ENCODE assay signal across 21 cellular contexts in genomic region chr2:36594849-36595248, GRCh38. TPM values are rescaled to one million over a fixed set of nuclear protein-coding genes. Genes with fewer than 3 reads are reported as not detected.
DNase-seq lines count a peak whose midpoint lies in the region; ATAC-seq, FAIRE-seq and TF ChIP-seq lines count a peak whose summit lies in the region.
"Had no signal": no experiment of that assay in that cellular context is flagged by ENCODE, and none has a peak within 500 bp of the region (broad histone marks: within the 10 kb centered on the region; RNA-seq: fewer than 3 reads in every experiment).

No MANE protein-coding gene starts in this region.

- ATAC-seq in HepG2 (no peak), right lobe of liver (no peak), gastrocnemius medialis (no peak), HG02885 (IDR thresholded peaks at IDR 0.05; ENCODE audit: poor library complexity, unreplicated experiment) (no peak), HG03095 (IDR thresholded peaks at IDR 0.05; ENCODE audit: unreplicated experiment) (no peak)

- peaks cover 43% of the 10 kb centered on the region for H3K4me1 ChIP-seq in HepG2 (ENCODE audit: insufficient read depth, low read length)
- peaks cover 0 to 18% (median 2%) of the 10 kb centered on the region in 4 donors for H3K4me1 ChIP-seq in right lobe of liver
- peaks cover 14% of the 10 kb centered on the region for H3K4me1 ChIP-seq in hepatocyte (ENCODE audit: insufficient read depth)
- H3K4me1 ChIP-seq in gastrocnemius medialis: peaks cover 49 to 55% of the 10 kb centered on the region in 2 donors
- H3K4me1 ChIP-seq in breast epithelium: peaks cover 0 to 6% of the 10 kb centered on the region in 2 donors

- TF ChIP-seq RAD21 in HepG2 (CRISPR knock-in tag; IDR thresholded peaks at IDR 0.05): no peak

- no peak overlapping the region for H3K27ac ChIP-seq in HepG2 (ENCODE audit: extremely low read length, insufficient read depth, low read length)
- no peak overlapping the region for H3K27ac ChIP-seq in right lobe of liver
- H3K27ac ChIP-seq in hepatocyte: peak overlapping the region; percentile 14
- H3K27ac ChIP-seq in gastrocnemius medialis: peak overlapping the region; percentile 55 to 97 (median 94)
- no peak overlapping the region for H3K27ac ChIP-seq in breast epithelium
- H3K27ac ChIP-seq: BLaER1, RWPE1 had no signal

- H3K79me2 ChIP-seq in HepG2 (ENCODE audit: insufficient read depth, low read length) (peaks cover 38% of the 10 kb centered on the region), hepatocyte (peaks cover 70% of the 10 kb centered on the region)

- peaks cover 0 to 9% of the 10 kb centered on the region in 2 experiments; a peak in 2 of 5 replicates for H3K36me3 ChIP-seq in HepG2 (replicated peaks in 1 of 2; ENCODE audit: control insufficient read depth in 1 of 2, insufficient read depth in 2 of 2, low read length in 2 of 2)
- H3K36me3 ChIP-seq in right lobe of liver: peaks cover 0 to 3% (median 0%) of the 10 kb centered on the region in 4 donors
- H3K36me3 ChIP-seq in hepatocyte (replicated peaks; ENCODE audit: insufficient read depth, low read depth): no peaks in the 10 kb centered on the region
- peaks cover 0 to 7% of the 10 kb centered on the region in 2 donors for H3K36me3 ChIP-seq in gastrocnemius medialis
- H3K36me3 ChIP-seq in breast epithelium: no peaks in the 10 kb centered on the region

- TF ChIP-seq POLR2A in HepG2 (IDR thresholded peaks at IDR 0.05; ENCODE audit: insufficient read depth in 1 of 2, low read depth in 2 of 2, low read length in 2 of 2) (no peak), right lobe of liver (IDR thresholded peaks at IDR 0.05) (no peak), gastrocnemius medialis (IDR thresholded peaks at IDR 0.05) (no peak), breast epithelium (IDR thresholded peaks at IDR 0.05) (no peak)

- H3K27me3 ChIP-seq in HepG2 (ENCODE audit: control insufficient read depth in 1 of 2, insufficient read depth in 2 of 2, low read length in 2 of 2): no peaks in the 10 kb centered on the region
- no peaks in the 10 kb centered on the region for H3K27me3 ChIP-seq in right lobe of liver
- no peaks in the 10 kb centered on the region for H3K27me3 ChIP-seq in hepatocyte
- no peaks in the 10 kb centered on the region for H3K27me3 ChIP-seq in gastrocnemius medialis
- H3K27me3 ChIP-seq in breast epithelium: no peaks in the 10 kb centered on the region
- H3K27me3 ChIP-seq: BLaER1 had no signal

- 93% methylated on average over 6 of the region's 6 CpGs for WGBS in HepG2 (ENCODE audit: low lambda C conversion rate)
- 60% methylated on average over 6 of the region's 6 CpGs for WGBS in right lobe of liver (ENCODE audit: insufficient coverage, low coverage, low lambda C conversion rate, missing lambda C conversion rate)
- 58% methylated on average over 6 of the region's 6 CpGs for WGBS in hepatocyte (ENCODE audit: low lambda C conversion rate, missing lambda C conversion rate)

- no peaks in the 10 kb centered on the region for H3K9me2 ChIP-seq in hepatocyte (replicated peaks; ENCODE audit: insufficient read depth)

- H2AFZ ChIP-seq in HepG2 (ENCODE audit: low read length) (no peak overlapping the region), hepatocyte (no peak overlapping the region)

- TF ChIP-seq CTCF in HepG2 (CRISPR knock-in tag; IDR thresholded peaks at IDR 0.05) (no peak), right lobe of liver (IDR thresholded peaks at IDR 0.05) (no peak), hepatocyte (IDR thresholded peaks at IDR 0.05; ENCODE audit: poor library complexity) (no peak), gastrocnemius medialis (IDR thresholded peaks at IDR 0.05 in 4 of 5, conservative IDR thresholded peaks at IDR 0.05 in 1 of 5) (no peak), breast epithelium (IDR thresholded peaks at IDR 0.05) (no peak)

- H3K4me3 ChIP-seq in HepG2 (replicated peaks in 1 of 3; ENCODE audit: insufficient read depth in 1 of 3, low read depth in 2 of 3, low read length in 3 of 3) (no peak overlapping the region), right lobe of liver (no peak overlapping the region), hepatocyte (no peak overlapping the region), gastrocnemius medialis (peak overlapping the region in 2 of 4 donors; percentile 35 to 89), breast epithelium (no peak overlapping the region)
- H3K4me3 ChIP-seq: BLaER1 had no signal

- no peak overlapping the region for H3K9ac ChIP-seq in HepG2 (ENCODE audit: insufficient read depth, low read depth, low read length)
- H3K9ac ChIP-seq: BLaER1 had no signal

- no peak overlapping the region for H3K4me2 ChIP-seq in HepG2 (ENCODE audit: low read depth, low read length)
- peak overlapping the region; percentile 94 for H3K4me2 ChIP-seq in hepatocyte
- H3K4me2 ChIP-seq: BLaER1 had no signal

- CTCF ChIA-PET in HepG2 (lab: Yijun Ruan, JAX; ENCODE audit: low intra/inter-chr PET ratio, low total read pairs): no interaction called here

- TF ChIP-seq EP300 in HepG2 (IDR thresholded peaks at IDR 0.05; ENCODE audit: low read depth in 2 of 2, low read length in 2 of 2): no peak
- TF ChIP-seq EP300 in HepG2 (CRISPR knock-in tag; IDR thresholded peaks at IDR 0.05; ENCODE audit: borderline replicate concordance): no peak

- FAIRE-seq in HepG2 (lab: Jason Lieb, UNC) (no peak), HTR-8/SVneo (lab: Jason Lieb, UNC) (no peak)
- FAIRE-seq: GM12892, H1 had no signal

- DNase-seq in HepG2 (ENCODE audit: low spot score) (no peak), right lobe of liver (no peak), hepatocyte (ENCODE audit: low spot score) (peak; percentile 45), gastrocnemius medialis (no peak), HTR-8/SVneo (ENCODE audit: insufficient read length, low spot score) (no peak), breast epithelium (ENCODE audit: low spot score in 2 of 2) (no peak)
- DNase-seq: 8988T; DMS 273 treated with DMSO at 0.1 percent for 48 hours; GF-D8; NCI-H1417 treated with DMSO at 0.1 percent for 48 hours; NCI-H1930; NCI-H2171; NCI-H446; NK-92 treated with Interleukin-12 subunit alpha and Interleukin-12 subunit beta, amount 100 ng/mL, for 24 hours; OCI-M1 had no signal

- H3K9me3 ChIP-seq in HepG2 (ENCODE audit: low read length): no peaks in the 10 kb centered on the region
- no peaks in the 10 kb centered on the region for H3K9me3 ChIP-seq in right lobe of liver
- H3K9me3 ChIP-seq in hepatocyte (ENCODE audit: low read depth): no peaks in the 10 kb centered on the region
- no peaks in the 10 kb centered on the region for H3K9me3 ChIP-seq in gastrocnemius medialis
- H3K9me3 ChIP-seq in breast epithelium: no peaks in the 10 kb centered on the region

- no TSS peak for BruUV-seq in HepG2 (replicated peaks; lab: Mats Ljungman, UMichigan)

- intact Hi-C loops in HepG2 (cut with micrococcal nuclease; ENCODE audit: unreplicated experiment) (no loop called here), right lobe of liver (cut with DNase I) (no loop called here), gastrocnemius medialis (cut with DNase I; ENCODE audit: low total_unique reads) (loop anchor here (5.0 kb wide), 1 partner anchor 372 kb away; the partner anchor contains the start of gene STRN), breast epithelium (cut with DNase I; ENCODE audit: low total_unique reads) (no loop called here)

- H4K20me1 ChIP-seq in HepG2 (ENCODE audit: insufficient read depth, low read length): no peaks in the 10 kb centered on the region
- peaks cover 10% of the 10 kb centered on the region for H4K20me1 ChIP-seq in hepatocyte (ENCODE audit: insufficient read depth, poor library complexity, severe bottlenecking)

- POLR2A ChIA-PET in HepG2 (lab: Yijun Ruan, JAX): no interaction called here

- in situ Hi-C loops in HepG2 (cut with HindIII; ENCODE audit: extremely low pct_ligation_motif_present, low pct_unique_long_range_greater_than_20kb) (loop anchor here (5.0 kb wide), 1 partner anchor 67 kb away; no protein-coding TSS in a partner anchor), gastrocnemius medialis (cut with MboI; ENCODE audit: low sequenced_read_pairs in 4 of 4) (loop anchor here in 1 of 4 donors (10.0 kb wide), 1 partner anchor 60 kb away; no protein-coding TSS in a partner anchor)

RNA-seq across cellular contexts. Expression of gene FEZ2, which starts 3.1 kb away (rescaled TPM):
- total RNA-seq in HepG2 (2016; rRNA removed; fragmentation: Illumina TruSeq; extraction: Trizol) (59.1 and 59.3 TPM in 2 replicates), right lobe of liver (10 to 100 TPM; 11.1 to 22.2 (median 18.7) TPM), hepatocyte (44.0 and 45.2 TPM in 2 replicates), gastrocnemius medialis (100 to 1,000 TPM in 3 of 4 donors, 10 to 100 TPM in 1; 65.1 to 126 (median 110) TPM), breast epithelium (10 to 100 TPM; 48.5 to 63.8 (median 49.0) TPM)
- total RNA-seq in HepG2 (2016; cell fraction: cytosol; rRNA removed; fragmentation: Illumina TruSeq; extraction: Trizol; ENCODE audit: low read depth): 8.4 and 12.9 TPM in 2 replicates
- total RNA-seq in HepG2 (2016; cell fraction: insoluble cytoplasmic fraction; rRNA removed; fragmentation: Illumina TruSeq; extraction: Trizol): 54.2 and 72.2 TPM in 2 replicates
- total RNA-seq in HepG2 (2016; cell fraction: membrane; rRNA removed; fragmentation: Illumina TruSeq; extraction: Trizol): 24.4 TPM in 2 replicates
- 58.1 and 65.8 TPM in 2 replicates for total RNA-seq in HepG2 (2016; cell fraction: nucleus; rRNA removed; fragmentation: Illumina TruSeq; extraction: Trizol)
- polyA plus RNA-seq in HepG2 (2011; rRNA removed) (30.0 and 42.5 TPM in 2 replicates), hepatocyte (14.5 and 19.4 TPM in 2 replicates)
- 14.6 and 23.9 TPM in 2 replicates for polyA plus RNA-seq in HepG2 (2011; cell fraction: cytosol; rRNA removed)
- 18.9 and 26.2 TPM in 2 replicates for polyA plus RNA-seq in HepG2 (2011; cell fraction: nucleus; rRNA removed)
- 37.5 and 58.9 TPM in 2 replicates for polyA plus RNA-seq in HepG2 (2012)
- polyA plus RNA-seq in HepG2 (2016; cell fraction: cytosol; fragmentation: Illumina TruSeq; extraction: Trizol; ENCODE audit: low read depth): 8.4 and 9.6 TPM in 2 replicates
- 57.2 and 67.4 TPM in 2 replicates for polyA plus RNA-seq in HepG2 (2016; cell fraction: insoluble cytoplasmic fraction; fragmentation: Illumina TruSeq; extraction: Trizol; ENCODE audit: low read depth)
- polyA plus RNA-seq in HepG2 (2016; cell fraction: membrane; fragmentation: Illumina TruSeq; extraction: Trizol; ENCODE audit: low read depth): 16.7 and 18.6 TPM in 2 replicates
- polyA plus RNA-seq in HepG2 (2016; cell fraction: nucleus; fragmentation: Illumina TruSeq; extraction: Trizol; ENCODE audit: insufficient read depth, low read depth): 44.6 and 44.8 TPM in 2 replicates
- 3.2 and 8.2 TPM in 2 replicates for polyA minus RNA-seq in HepG2 (2011; rRNA and poly(A)+ RNA removed; ENCODE audit: low replicate concordance)
- 18.1 and 22.6 TPM in 2 replicates for polyA minus RNA-seq in HepG2 (2011; cell fraction: cytosol; rRNA and poly(A)+ RNA removed)
- polyA minus RNA-seq in HepG2 (2011; cell fraction: nucleus; rRNA and poly(A)+ RNA removed): 116 and 120 TPM in 2 replicates

Comparison
In these comparisons a context has a peak if more than half of its experiments do, and no peak if none do; other contexts are left out.
1. H3K27ac ChIP-seq: peak in hepatocyte (single experiment) and gastrocnemius medialis (4 of 4); none in HepG2 (single experiment), right lobe of liver (0 of 3) and breast epithelium (0 of 2).